ENCODE assay signal across 19 cellular contexts in the genomic region with DNA sequence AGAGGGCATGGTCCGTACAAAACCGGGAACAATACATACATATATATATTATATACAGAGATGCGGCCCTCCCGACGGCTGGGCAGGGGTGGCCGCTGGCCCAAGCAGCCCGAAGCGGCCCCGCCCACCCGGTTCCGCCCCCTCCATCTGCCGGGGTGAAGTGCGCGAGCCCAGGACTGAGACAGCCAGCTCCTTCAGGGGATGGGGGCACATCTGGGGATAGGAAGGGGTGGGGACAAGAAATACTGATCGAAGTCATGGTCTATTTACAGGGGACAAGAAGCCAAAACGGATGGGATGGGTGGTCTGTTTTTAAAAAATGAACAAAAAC. TPM values are rescaled to one million over a fixed set of nuclear protein-coding genes. Genes with fewer than 3 reads are reported as not detected.
DNase-seq lines count a peak whose midpoint lies in the region; ATAC-seq and TF ChIP-seq lines count a peak whose summit lies in the region.
"Had no signal": no experiment of that assay in that cellular context is flagged by ENCODE, and none has a peak within 500 bp of the region (broad histone marks: within the 10 kb centered on the region; RNA-seq: fewer than 3 reads in every experiment).

No MANE protein-coding gene starts in this region.

- H3K27ac ChIP-seq in mesendoderm (ENCODE audit: low read depth, low read length) = no peak overlapping the region
- peak overlapping the region; percentile 86 to 93 for H3K27ac ChIP-seq in thoracic aorta
- H3K27ac ChIP-seq in dorsolateral prefrontal cortex = peak overlapping the region in 14 of 59 donors; percentile 11 to 56 (median 41)
- H3K27ac ChIP-seq: C4-2B, foreskin keratinocyte, thyroid gland had no signal

- no peak overlapping the region for H2BK120ac ChIP-seq in mesendoderm (ENCODE audit: low read depth, low read length)

- H4K5ac ChIP-seq in mesendoderm (ENCODE audit: low read length) = no peak overlapping the region

- no peak overlapping the region for H2AK5ac ChIP-seq in mesendoderm (ENCODE audit: low read length)

- H4K8ac ChIP-seq in mesendoderm (ENCODE audit: low read depth, low read length) = no peak overlapping the region

- H3K56ac ChIP-seq in mesendoderm (ENCODE audit: low read length) = peak overlapping the region; percentile 50

- H3K9me3 ChIP-seq in thoracic aorta = no peaks in the 10 kb centered on the region
- H3K9me3 ChIP-seq: thyroid gland had no signal

- peaks cover 15% of the 10 kb centered on the region for H3K27me3 Mint-ChIP-seq in HFFc6 (ENCODE audit: insufficient read depth)
- H3K27me3 Mint-ChIP-seq in dendritic cell treated with granulocyte-macrophage colony-stimulating factor and Interleukin-4, amounts not matched to agents 40 ng/mL and 50 ng/mL, for 4 days = peaks cover 27% of the 10 kb centered on the region

- no peak overlapping the region for H2BK5ac ChIP-seq in mesendoderm (ENCODE audit: low read length)

- no CpG with 5 or more reads among the region's 16 CpGs for WGBS in mesendoderm (ENCODE audit: extremely low coverage, insufficient coverage, low lambda C conversion rate)

- DNase-seq in HFFc6 (no peak), mesendoderm (no peak), thoracic aorta (ENCODE audit: low spot score) (no peak), dorsolateral prefrontal cortex (no peak), NCI-H2196 treated with DMSO at 0.1 percent for 48 hours (lab: John Stamatoyannopoulos, UW; ENCODE audit: unreplicated experiment) (no peak)
- DNase-seq: DMS79 treated with DMSO at 0.1 percent for 48 hours; foreskin keratinocyte; KG1; mammary epithelial cell; NCI-H2081; NCI-H526 treated with DMSO at 0.1 percent for 48 hours; stimulated activated CD4-positive, alpha-beta T cell treated with anti-CD3 and anti-CD28 coated beads, Interleukin-4, amount 100 ng/mL, for 24 hours; stimulated activated CD8-positive, alpha-beta memory T cell treated with anti-CD3 and anti-CD28 coated beads, Interleukin-4, amount 100 ng/mL, for 48 hours; thyroid gland had no signal

- H3K4me1 ChIP-seq in mesendoderm (ENCODE audit: control insufficient read depth, low read depth, low read length) = peaks cover 10% of the 10 kb centered on the region
- H3K4me1 ChIP-seq in thoracic aorta (ENCODE audit: control insufficient read depth in 1 of 2, low read depth in 2 of 2) = peaks cover 37 to 57% of the 10 kb centered on the region in 2 donors
- H3K4me1 ChIP-seq: foreskin keratinocyte had no signal

- H3K27me3 ChIP-seq in mesendoderm (ENCODE audit: insufficient read depth, low read length, poor library complexity) (no peaks in the 10 kb centered on the region), thoracic aorta (replicated peaks; ENCODE audit: insufficient read depth) (no peaks in the 10 kb centered on the region), dorsolateral prefrontal cortex (no peaks in the 10 kb centered on the region)

- H3K4me3 ChIP-seq in mesendoderm (ENCODE audit: low read length) (no peak overlapping the region), thoracic aorta (peak overlapping the region; percentile 19), dorsolateral prefrontal cortex (no peak overlapping the region)
- H3K4me3 ChIP-seq: thyroid gland had no signal

- ATAC-seq in thoracic aorta (ENCODE audit: insufficient number of reproducible peaks, low FRiP score, low read depth) (no peak), GM18870 (IDR thresholded peaks at IDR 0.05; ENCODE audit: unreplicated experiment) (no peak)

- intact Hi-C loops in dendritic cell treated with granulocyte-macrophage colony-stimulating factor and Interleukin-4, amounts not matched to agents 40 ng/mL and 50 ng/mL, for 4 days (cut with micrococcal nuclease) = no loop called here
- intact Hi-C loops in dorsolateral prefrontal cortex (cut with DNase I) = no loop called here

- H3K9ac ChIP-seq in mesendoderm (ENCODE audit: low read length) = no peak overlapping the region

- peak overlapping the region; percentile 17; the same call in 1 of the 2 replicates for H3K4me3 Mint-ChIP-seq in HFFc6
- no peak overlapping the region for H3K4me3 Mint-ChIP-seq in dendritic cell treated with granulocyte-macrophage colony-stimulating factor and Interleukin-4, amounts not matched to agents 40 ng/mL and 50 ng/mL, for 4 days
- H3K4me3 Mint-ChIP-seq: activated T-helper 1 cell treated with anti-CD3 and anti-CD28 coated beads, Interleukin-12 subunit alpha, Interleukin-12 subunit beta, Interleukin-2, Interleukin-4 antibody, amounts not matched to agents 30 ng/mL and 10 ng/mL and 1 ng/mL, durations not matched to agents 14 hours and 24 hours and 36 hours; central memory CD8-positive, alpha-beta T cell had no signal

- H3K18ac ChIP-seq in mesendoderm (ENCODE audit: low read length) = no peak overlapping the region

- TF ChIP-seq CTCF in HFFc6 (IDR thresholded peaks at IDR 0.05) (no peak), thoracic aorta (IDR thresholded peaks at IDR 0.05) (no peak), dorsolateral prefrontal cortex (IDR thresholded peaks at IDR 0.05 in 54 of 56, conservative IDR thresholded peaks at IDR 0.05 in 2 of 56; ENCODE audit: low read depth in 1 of 56, partially characterized antibody in 56 of 56) (no peak)

- H3K4me2 ChIP-seq in mesendoderm (ENCODE audit: low read length) = no peak overlapping the region

- H2BK15ac ChIP-seq in mesendoderm (replicated peaks; ENCODE audit: low read depth) = no peak overlapping the region

- H3K9me3 Mint-ChIP-seq in HFFc6 = no peaks in the 10 kb centered on the region
- H3K9me3 Mint-ChIP-seq in dendritic cell treated with granulocyte-macrophage colony-stimulating factor and Interleukin-4, amounts not matched to agents 40 ng/mL and 50 ng/mL, for 4 days = no peaks in the 10 kb centered on the region
- H3K9me3 Mint-ChIP-seq: activated T-helper 1 cell treated with anti-CD3 and anti-CD28 coated beads, Interleukin-12 subunit alpha, Interleukin-12 subunit beta, Interleukin-2, Interleukin-4 antibody, amounts not matched to agents 30 ng/mL and 10 ng/mL and 1 ng/mL, durations not matched to agents 14 hours and 24 hours and 36 hours; central memory CD8-positive, alpha-beta T cell had no signal

- H3K4me1 Mint-ChIP-seq in HFFc6 (ENCODE audit: low read depth) = peaks cover 45% of the 10 kb centered on the region
- peaks cover 54% of the 10 kb centered on the region for H3K4me1 Mint-ChIP-seq in dendritic cell treated with granulocyte-macrophage colony-stimulating factor and Interleukin-4, amounts not matched to agents 40 ng/mL and 50 ng/mL, for 4 days (ENCODE audit: low read depth)

- H3K79me2 ChIP-seq in mesendoderm (ENCODE audit: control insufficient read depth, insufficient read depth, low read length) = no peaks in the 10 kb centered on the region

- peaks cover 23% of the 10 kb centered on the region for H3K36me3 Mint-ChIP-seq in HFFc6 (ENCODE audit: low read depth)
- H3K36me3 Mint-ChIP-seq in dendritic cell treated with granulocyte-macrophage colony-stimulating factor and Interleukin-4, amounts not matched to agents 40 ng/mL and 50 ng/mL, for 4 days (ENCODE audit: low read depth) = peaks cover 64% of the 10 kb centered on the region

- H3K79me1 ChIP-seq in mesendoderm (ENCODE audit: low read length) = no peaks in the 10 kb centered on the region

- H3K27ac Mint-ChIP-seq in HFFc6 = peak overlapping the region; percentile 73
- H3K27ac Mint-ChIP-seq in dendritic cell treated with granulocyte-macrophage colony-stimulating factor and Interleukin-4, amounts not matched to agents 40 ng/mL and 50 ng/mL, for 4 days = peak overlapping the region; percentile 17
- H3K27ac Mint-ChIP-seq: activated T-helper 1 cell treated with anti-CD3 and anti-CD28 coated beads, Interleukin-12 subunit alpha, Interleukin-12 subunit beta, Interleukin-2, Interleukin-4 antibody, amounts not matched to agents 30 ng/mL and 10 ng/mL and 1 ng/mL, durations not matched to agents 14 hours and 24 hours and 36 hours had no signal

- no peak overlapping the region for H3K4ac ChIP-seq in mesendoderm (ENCODE audit: low read depth, low read length)

- H3K36me3 ChIP-seq in mesendoderm (ENCODE audit: control insufficient read depth, insufficient read depth, low read length) = peaks cover 5% of the 10 kb centered on the region
- peaks cover 42% of the 10 kb centered on the region for H3K36me3 ChIP-seq in thoracic aorta

- no peak overlapping the region for H3K23ac ChIP-seq in mesendoderm (ENCODE audit: low read length)

RNA-seq across cellular contexts. Expression of gene SAMD14, which starts 3.8 kb away (rescaled TPM):
- total RNA-seq in HFFc6 (2021; fragmentation: NEBNext Ultra II Directional; extraction: Animal tissue kit (Norgen Biotek cat#: 25700)) = 10 to 100 TPM in 4 of 6 experiments, 1 to 10 TPM in 2; 4.3 to 14.1 (median 11.4) TPM
- 1.2 TPM for polyA plus RNA-seq in mesendoderm (2013, experiment 1 of 2)
- polyA plus RNA-seq in mesendoderm (2013, experiment 2 of 2) = 1.1 TPM
- total RNA-seq in thoracic aorta = 10 to 100 TPM in 1 of 2 donors, 1 to 10 TPM in 1; 9.7 to 11.5 TPM
- total RNA-seq in dorsolateral prefrontal cortex = 100 to 1,000 TPM in 2 of 120 experiments, 10 to 100 TPM in 118; 17.9 to 122 (median 58.2) TPM

RNA-seq across cellular contexts. Expression of gene PPP1R9B, which starts 16.7 kb away (rescaled TPM):
- total RNA-seq in HFFc6 (2021; fragmentation: NEBNext Ultra II Directional; extraction: Animal tissue kit (Norgen Biotek cat#: 25700)) = 10 to 100 TPM; 66.4 to 78.5 (median 68.7) TPM
- 2.9 TPM for polyA plus RNA-seq in mesendoderm (2013, experiment 1 of 2)
- polyA plus RNA-seq in mesendoderm (2013, experiment 2 of 2) = 2.9 TPM
- total RNA-seq in thoracic aorta (10 to 100 TPM; 53.3 to 67.1 TPM), dorsolateral prefrontal cortex (100 to 1,000 TPM in 118 of 120 experiments, 10 to 100 TPM in 2; 74.6 to 225 (median 160) TPM)

RNA-seq across cellular contexts. Expression of gene SGCA, which starts 32.1 kb away (rescaled TPM):
- under 1 TPM; 0.28 to 0.91 (median 0.76) TPM for total RNA-seq in HFFc6 (2021; fragmentation: NEBNext Ultra II Directional; extraction: Animal tissue kit (Norgen Biotek cat#: 25700))
- polyA plus RNA-seq in mesendoderm (2013, experiment 1 of 2) = 0.07 TPM
- 0.13 TPM for polyA plus RNA-seq in mesendoderm (2013, experiment 2 of 2)
- 100 to 1,000 TPM in 1 of 2 donors, 10 to 100 TPM in 1; 95.5 to 158 TPM for total RNA-seq in thoracic aorta
- total RNA-seq in dorsolateral prefrontal cortex = 1 to 10 TPM in 57 of 120 experiments, under 1 TPM in 26, not detected in 37; 0.37 to 7.6 (median 1.3) TPM
- total RNA-seq: foreskin keratinocyte, mammary epithelial cell had no signal
- polyA plus RNA-seq: foreskin keratinocyte, mammary epithelial cell had no signal

RNA-seq across cellular contexts. Expression of gene PDK2, which starts 38.6 kb away (rescaled TPM):
- 10 to 100 TPM; 26.6 to 35.6 (median 29.6) TPM for total RNA-seq in HFFc6 (2021; fragmentation: NEBNext Ultra II Directional; extraction: Animal tissue kit (Norgen Biotek cat#: 25700))
- polyA plus RNA-seq in mesendoderm (2013, experiment 1 of 2) = 10.1 TPM
- 11.8 TPM for polyA plus RNA-seq in mesendoderm (2013, experiment 2 of 2)
- 10 to 100 TPM; 35.5 to 74.9 TPM for total RNA-seq in thoracic aorta
- 100 to 1,000 TPM in 115 of 120 experiments, 10 to 100 TPM in 5; 87.1 to 176 (median 131) TPM for total RNA-seq in dorsolateral prefrontal cortex

Comparison
In these comparisons a context has a peak if more than half of its experiments do, and no peak if none do; other contexts are left out.
1. RNA of gene SGCA, which starts 32.1 kb away (total RNA-seq): 95.5 to 158 TPM in thoracic aorta; 0.37 to 7.6 TPM in dorsolateral prefrontal cortex and 0.28 to 0.91 TPM in HFFc6; every median in the first group is over 10 times any median in the second.